8 cellular contexts compared by ENCODE assay signal in the genomic region with DNA sequence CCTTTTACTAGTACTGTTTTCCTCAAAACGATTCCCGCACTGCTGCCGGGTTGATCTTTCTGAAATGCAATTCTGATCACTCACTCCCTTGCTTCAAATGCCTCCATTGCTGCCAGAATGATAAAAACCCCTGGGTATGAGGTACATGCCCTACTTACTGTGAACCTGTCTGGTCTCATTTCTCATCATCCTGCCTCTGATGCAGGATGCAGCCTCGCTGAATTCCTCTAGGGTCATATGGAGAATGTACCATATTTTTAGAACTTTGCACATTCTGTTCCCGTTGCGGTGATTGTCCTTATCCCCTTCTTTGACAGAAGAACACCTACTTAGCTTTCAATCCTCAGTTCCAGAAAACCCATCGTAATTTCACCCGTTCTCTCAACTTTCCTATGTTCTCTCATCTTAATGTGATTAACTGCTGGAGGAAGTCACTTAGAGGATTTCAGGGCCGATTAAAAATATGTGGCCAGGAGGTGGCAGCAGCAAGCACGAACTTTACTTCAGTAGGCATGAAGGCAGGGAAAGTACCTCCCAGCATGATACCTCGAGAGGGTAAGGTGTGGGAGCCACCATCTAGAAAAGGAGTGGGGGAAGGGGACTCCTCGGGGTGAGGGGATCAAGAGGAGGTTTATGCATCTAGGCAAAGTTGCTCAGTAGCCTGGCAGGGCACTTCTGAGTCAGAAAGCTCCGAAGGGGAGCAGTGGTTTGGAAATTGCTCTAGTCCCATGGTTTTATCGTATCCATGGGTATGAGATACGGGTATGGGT.
DNase-seq lines count a peak whose midpoint lies in the region; ATAC-seq, FAIRE-seq and TF ChIP-seq lines count a peak whose summit lies in the region.

No MANE protein-coding gene starts in this region.

- DNase-seq in DMS114 treated with DMSO at 0.1 percent for 48 hours (lab: John Stamatoyannopoulos, UW; ENCODE audit: unreplicated experiment) (peak; percentile 13), WERI-Rb-1 (peak; percentile 85), frontal cortex (ENCODE audit: low spot score in 2 of 2) (peak; percentile 5 to 20), progenitor cell of endocrine pancreas (ENCODE audit: low spot score, unreplicated experiment) (peak; percentile 23), NCI-H2227 (lab: John Stamatoyannopoulos, UW; ENCODE audit: unreplicated experiment) (no peak)

- H3K27me3 Mint-ChIP-seq in progenitor cell of endocrine pancreas, result peaks cover 8% of the 10 kb centered on the region

- no peaks in the 10 kb centered on the region for H3K9me3 Mint-ChIP-seq in progenitor cell of endocrine pancreas (ENCODE audit: low read depth)

- no peak for FAIRE-seq in frontal cortex (lab: Jason Lieb, UNC)

- H3K27ac ChIP-seq in WERI-Rb-1, result no peak overlapping the region

- H3K4me2 ChIP-seq in Loucy (ENCODE audit: low read depth, low read length, poor library complexity, severe bottlenecking), result no peak overlapping the region

- no peak overlapping the region for H2AFZ ChIP-seq in Loucy (ENCODE audit: low read length)

- ATAC-seq in GM19438 (IDR thresholded peaks at IDR 0.05; ENCODE audit: low read depth, unreplicated experiment) (peak; percentile 70), GM21576 (IDR thresholded peaks at IDR 0.05; ENCODE audit: unreplicated experiment) (no peak)

- H3K4me3 ChIP-seq in Loucy (ENCODE audit: low read length, poor library complexity, severe bottlenecking) (no peak overlapping the region), WERI-Rb-1 (ENCODE audit: low read depth, low read length) (no peak overlapping the region)

- no peak overlapping the region for H3K9ac ChIP-seq in Loucy (ENCODE audit: low read depth, low read length, poor library complexity, severe bottlenecking)

- no peaks in the 10 kb centered on the region for H3F3A ChIP-seq in Loucy (ENCODE audit: low read depth)

- no peaks in the 10 kb centered on the region for H4K20me1 ChIP-seq in Loucy (ENCODE audit: insufficient read depth, low read length, poor library complexity, severe bottlenecking)

- H3K9me2 ChIP-seq in Loucy (replicated peaks; ENCODE audit: low read depth, low read length), result no peaks in the 10 kb centered on the region

- no peak overlapping the region for H3K27ac Mint-ChIP-seq in progenitor cell of endocrine pancreas

- H3K79me2 ChIP-seq in Loucy (ENCODE audit: insufficient read depth, low read length), result no peaks in the 10 kb centered on the region

- no peak overlapping the region for H3K4me3 Mint-ChIP-seq in progenitor cell of endocrine pancreas (ENCODE audit: low read depth)

- TF ChIP-seq CTCF in Loucy (conservative IDR thresholded peaks at IDR 0.05; ENCODE audit: low read length), result peak; percentile 69
- peak; percentile 64 for TF ChIP-seq CTCF in WERI-Rb-1 (IDR thresholded peaks at IDR 0.05; ENCODE audit: low read depth, low read length)
- peak; percentile 70 for TF ChIP-seq CTCF in progenitor cell of endocrine pancreas (IDR thresholded peaks at IDR 0.05; ENCODE audit: unreplicated experiment)

- H3K9me3 ChIP-seq in Loucy (ENCODE audit: insufficient read depth, low read depth, low read length) (no peaks in the 10 kb centered on the region), WERI-Rb-1 (ENCODE audit: severe bottlenecking) (no peaks in the 10 kb centered on the region)

- no peaks in the 10 kb centered on the region for H3K36me3 Mint-ChIP-seq in progenitor cell of endocrine pancreas (ENCODE audit: insufficient read depth)

- H3K36me3 ChIP-seq in Loucy (ENCODE audit: insufficient read depth, low read length), result no peaks in the 10 kb centered on the region
- no peaks in the 10 kb centered on the region for H3K36me3 ChIP-seq in WERI-Rb-1

- no peaks in the 10 kb centered on the region for H3K4me1 Mint-ChIP-seq in progenitor cell of endocrine pancreas (ENCODE audit: low read depth)

- no peaks in the 10 kb centered on the region for H3K4me1 ChIP-seq in Loucy (ENCODE audit: insufficient read depth, low read length, poor library complexity, severe bottlenecking)

- no peaks in the 10 kb centered on the region for H3K27me3 ChIP-seq in Loucy (ENCODE audit: insufficient read depth, low read length, poor library complexity, severe bottlenecking)
- H3K27me3 ChIP-seq in WERI-Rb-1 (ENCODE audit: insufficient read depth, low read depth, severe bottlenecking), result no peaks in the 10 kb centered on the region
